In genomic region chr3:183394150-183394549, GRCh38 we compare ENCODE assay signal across 20 cellular contexts. TPM values are rescaled to one million over a fixed set of nuclear protein-coding genes. Genes with fewer than 3 reads are reported as not detected.
DNase-seq lines count a peak whose midpoint lies in the region; ATAC-seq and TF ChIP-seq lines count a peak whose summit lies in the region.
"Had no signal": no experiment of that assay in that cellular context is flagged by ENCODE, and none has a peak within 500 bp of the region (broad histone marks: within the 10 kb centered on the region; RNA-seq: fewer than 3 reads in every experiment).

No MANE protein-coding gene starts in this region.

- 84% methylated on average over 6 of the region's 6 CpGs for WGBS in mammary epithelial cell (ENCODE audit: low coverage, missing lambda C conversion rate)
- WGBS in endodermal cell (ENCODE audit: insufficient coverage in 1 of 2, insufficient read length in 1 of 2), 2 experiments: 80 to 92% methylated on average over 5 to 6 of the region's 6 CpGs

- H3K4me3 ChIP-seq in mammary epithelial cell (replicated peaks in 1 of 3; ENCODE audit: insufficient read depth in 1 of 3, low read depth in 2 of 3, low read length in 3 of 3) (no peak overlapping the region), endodermal cell (ENCODE audit: low read length) (no peak overlapping the region), left lung (no peak overlapping the region), A673 (ENCODE audit: low read depth, low read length, poor library complexity, severe bottlenecking) (no peak overlapping the region)
- H3K4me3 ChIP-seq: A549, Peyer's patch had no signal

- DNase-seq in mammary epithelial cell (peak; percentile 32), MCF 10A (ENCODE audit: unreplicated experiment) (no peak), endodermal cell (no peak), left lung (no peak), A673 (ENCODE audit: low spot score) (no peak), AG08396 (ENCODE audit: low spot score) (no peak)
- DNase-seq in effector CD8-positive, alpha-beta T cell (lab: John Stamatoyannopoulos, UW): no peak
- DNase-seq: AML-193; CD4-positive, alpha-beta T cell; DMS79; GOT3; NCI-H1694 treated with DMSO at 0.1 percent for 48 hours; NCI-H2171; NCI-H446 treated with DMSO at 0.1 percent for 48 hours; Peyer's patch; SHP77 treated with DMSO at 0.1 percent for 48 hours had no signal

- no TSS peak for BruUV-seq in mammary epithelial cell (replicated peaks; lab: Mats Ljungman, UMichigan)
- BruUV-seq in MCF 10A (replicated peaks; lab: Mats Ljungman, UMichigan): no TSS peak
- no TSS peak for BruUV-seq in A673 (replicated peaks; lab: Mats Ljungman, UMichigan)

- no peaks in the 10 kb centered on the region for H3K27me3 ChIP-seq in mammary epithelial cell (ENCODE audit: insufficient read depth, low read length)
- no peaks in the 10 kb centered on the region for H3K27me3 ChIP-seq in endodermal cell (ENCODE audit: control insufficient read depth, insufficient read depth, low read length, poor library complexity, severe bottlenecking)
- no peaks in the 10 kb centered on the region for H3K27me3 ChIP-seq in left lung
- H3K27me3 ChIP-seq in A673 (replicated peaks; ENCODE audit: insufficient read depth, low read depth, low read length, poor library complexity): peaks cover 3% of the 10 kb centered on the region
- H3K27me3 ChIP-seq: Peyer's patch had no signal

- intact Hi-C loops in mammary epithelial cell (cut with micrococcal nuclease) (no loop called here), MCF 10A (cut with micrococcal nuclease) (no loop called here), left lung (cut with DNase I) (no loop called here), A673 (cut with micrococcal nuclease; ENCODE audit: unreplicated experiment) (loop anchor here (10.0 kb wide), 1 partner anchor 489 kb away; no protein-coding TSS in a partner anchor)

- H3K4me1 Mint-ChIP-seq in MCF 10A (ENCODE audit: insufficient read depth, unreplicated experiment) (no peaks in the 10 kb centered on the region), endodermal cell (peaks cover 58% of the 10 kb centered on the region)
- H3K4me1 Mint-ChIP-seq: IgD-negative memory B cell had no signal

- no peak overlapping the region for H3K4me2 ChIP-seq in mammary epithelial cell (ENCODE audit: insufficient read depth, low read depth, low read length)
- H3K4me2 ChIP-seq: A549 had no signal

- CTCF ChIA-PET in mammary epithelial cell (lab: Charles Lee; ENCODE audit: low non-redundant PET) (no interaction called here), MCF 10A (lab: Yijun Ruan, JAX) (interaction anchor here (0.5 kb wide), 1 partner anchor 660 kb away, joined by 3 read pairs; no protein-coding TSS in a partner anchor), A673 (lab: Charles Lee) (no interaction called here)

- no peak for TF ChIP-seq CTCF in mammary epithelial cell (conservative IDR thresholded peaks at IDR 0.05 in 1 of 2, IDR thresholded peaks at IDR 0.05 in 1 of 2; ENCODE audit: extremely low read depth in 1 of 2, insufficient read depth in 1 of 2, low read depth in 1 of 2, low read length in 2 of 2)
- TF ChIP-seq CTCF in MCF 10A (IDR thresholded peaks at IDR 0.05; ENCODE audit: unreplicated experiment): no peak
- no peak for TF ChIP-seq CTCF in endodermal cell (conservative IDR thresholded peaks at IDR 0.05)
- TF ChIP-seq CTCF in left lung (IDR thresholded peaks at IDR 0.05): no peak
- TF ChIP-seq CTCF in A673 (conservative IDR thresholded peaks at IDR 0.05; ENCODE audit: low read depth, low read length): no peak

- no peak overlapping the region for H3K27ac ChIP-seq in mammary epithelial cell (ENCODE audit: insufficient read depth, low read depth, low read length)
- peak overlapping the region; percentile 12 for H3K27ac ChIP-seq in endodermal cell (ENCODE audit: low read depth, low read length)
- no peak overlapping the region for H3K27ac ChIP-seq in left lung
- H3K27ac ChIP-seq in A673 (ENCODE audit: low read depth, low read length, poor library complexity, severe bottlenecking): no peak overlapping the region
- H3K27ac ChIP-seq: A549, Peyer's patch had no signal

- no peaks in the 10 kb centered on the region for H3K36me3 Mint-ChIP-seq in MCF 10A (ENCODE audit: insufficient read depth, unreplicated experiment)
- H3K36me3 Mint-ChIP-seq in endodermal cell (ENCODE audit: low read depth): peaks cover 24% of the 10 kb centered on the region
- H3K36me3 Mint-ChIP-seq: IgD-negative memory B cell had no signal

- POLR2A ChIA-PET in MCF 10A (lab: Yijun Ruan, JAX): no interaction called here
- POLR2A ChIA-PET in A673 (lab: Charles Lee; ENCODE audit: low non-redundant PET): no interaction called here

- H3K36me3 ChIP-seq in mammary epithelial cell (ENCODE audit: insufficient read depth, low read length): no peaks in the 10 kb centered on the region
- H3K36me3 ChIP-seq in endodermal cell (ENCODE audit: control insufficient read depth, insufficient read depth, low read length): peaks cover 77% of the 10 kb centered on the region
- no peaks in the 10 kb centered on the region for H3K36me3 ChIP-seq in left lung
- no peaks in the 10 kb centered on the region for H3K36me3 ChIP-seq in A673 (ENCODE audit: insufficient read depth, low read length, poor library complexity, severe bottlenecking)
- H3K36me3 ChIP-seq: Peyer's patch had no signal

- in situ Hi-C loops in mammary epithelial cell (cut with MboI; ENCODE audit: low sequenced_read_pairs in 2 of 2): loop anchor here (5.0 kb wide), 1 partner anchor 272 kb away; no protein-coding TSS in a partner anchor

- dilution Hi-C loops in mammary epithelial cell (cut with HindIII; ENCODE audit: low sequenced_read_pairs): no loop called here

- no peaks in the 10 kb centered on the region for H3K79me2 ChIP-seq in mammary epithelial cell (ENCODE audit: insufficient read depth, low read length)

- H4K20me1 ChIP-seq in mammary epithelial cell (ENCODE audit: insufficient read depth, low read length): no peaks in the 10 kb centered on the region

- no peaks in the 10 kb centered on the region for H3K9me3 ChIP-seq in mammary epithelial cell (replicated peaks; ENCODE audit: insufficient read depth, low read length)
- no peaks in the 10 kb centered on the region for H3K9me3 ChIP-seq in endodermal cell (ENCODE audit: control insufficient read depth, low read length)
- H3K9me3 ChIP-seq in left lung: no peaks in the 10 kb centered on the region
- H3K9me3 ChIP-seq in A673 (ENCODE audit: low read depth, low read length, poor library complexity, severe bottlenecking): no peaks in the 10 kb centered on the region
- H3K9me3 ChIP-seq: A549, Peyer's patch had no signal

- H3K4me3 Mint-ChIP-seq in MCF 10A (ENCODE audit: unreplicated experiment) (no peak overlapping the region), endodermal cell (no peak overlapping the region)
- H3K4me3 Mint-ChIP-seq: CD4-positive, alpha-beta T cell; IgD-negative memory B cell had no signal

- H3K4me1 ChIP-seq in mammary epithelial cell (ENCODE audit: insufficient read depth, low read length) (peaks cover 2% of the 10 kb centered on the region), endodermal cell (ENCODE audit: control insufficient read depth, insufficient read depth, low read length) (peaks cover 16% of the 10 kb centered on the region), left lung (no peaks in the 10 kb centered on the region), A673 (ENCODE audit: insufficient read depth, low read length, poor library complexity, severe bottlenecking) (no peaks in the 10 kb centered on the region)
- H3K4me1 ChIP-seq: A549, Peyer's patch had no signal

- H3K27me3 Mint-ChIP-seq in MCF 10A (ENCODE audit: insufficient read depth, unreplicated experiment): no peaks in the 10 kb centered on the region
- H3K27me3 Mint-ChIP-seq in endodermal cell (ENCODE audit: insufficient read depth): no peaks in the 10 kb centered on the region
- H3K27me3 Mint-ChIP-seq: CD4-positive, alpha-beta T cell had no signal

- H3K9ac ChIP-seq in mammary epithelial cell (ENCODE audit: insufficient read depth, low read length) (no peak overlapping the region), endodermal cell (ENCODE audit: extremely low read depth, low read length, poor library complexity, severe bottlenecking) (no peak overlapping the region)

- no peak overlapping the region for H3K27ac Mint-ChIP-seq in MCF 10A (ENCODE audit: low read depth, unreplicated experiment)
- H3K27ac Mint-ChIP-seq in endodermal cell: peak overlapping the region; percentile 31
- H3K27ac Mint-ChIP-seq: CD4-positive, alpha-beta T cell; IgD-negative memory B cell had no signal

- no peak overlapping the region for H2AFZ ChIP-seq in mammary epithelial cell (ENCODE audit: low read depth, low read length)

- no peaks in the 10 kb centered on the region for H3K9me3 Mint-ChIP-seq in MCF 10A (ENCODE audit: unreplicated experiment)
- H3K9me3 Mint-ChIP-seq in endodermal cell: no peaks in the 10 kb centered on the region
- H3K9me3 Mint-ChIP-seq: CD4-positive, alpha-beta T cell; IgD-negative memory B cell had no signal

- ATAC-seq in left lung (peak; percentile 55), GM21723 (IDR thresholded peaks at IDR 0.05; ENCODE audit: unreplicated experiment) (no peak)
- ATAC-seq: A549 had no signal

RNA-seq across cellular contexts. Expression of gene MCF2L2, which starts 34.3 kb away (rescaled TPM):
- total RNA-seq in mammary epithelial cell (1 to 10 TPM; 2.0 to 2.7 TPM), MCF 10A (2022) (2.6 and 3.4 TPM in 2 replicates), endodermal cell (10 to 100 TPM; 72.6 to 86.5 TPM), left lung (under 1 TPM; 0.41 to 0.52 TPM), A673 (2021) (0.26 TPM in 1 of 2 replicates, not detected in the other)
- 0.26 TPM for polyA plus RNA-seq in mammary epithelial cell
- polyA minus RNA-seq in mammary epithelial cell: not detected
- polyA plus RNA-seq in endodermal cell (2013, experiment 1 of 2): 21.3 TPM
- 22.1 TPM for polyA plus RNA-seq in endodermal cell (2013, experiment 2 of 2)
- total RNA-seq: HT-29 had no signal

Comparison
In these comparisons a context has a peak if more than half of its experiments do, and no peak if none do; other contexts are left out.
1. RNA of gene MCF2L2, which starts 34.3 kb away (total RNA-seq): 72.6 to 86.5 TPM in endodermal cell; 2.6 to 3.4 TPM in MCF 10A, 2.0 to 2.7 TPM in mammary epithelial cell, 0.41 to 0.52 TPM in left lung and 0.26 TPM in A673; every median in the first group is over 10 times any median in the second.